Comparison of ENCODE assay signal across 1 cellular context in genomic region chr11:15192007-15192556, GRCh38.
TF ChIP-seq lines count a peak whose summit lies in the region.

No MANE protein-coding gene starts in this region.

TF ChIP-seq in A549, 52 proteins besides CTCF, POLR2A, EP300 and RAD21:
- no peak for TF ChIP-seq REST (IDR thresholded peaks at IDR 0.05)
- no peak for TF ChIP-seq BHLHE40 (IDR thresholded peaks at IDR 0.05; ENCODE audit: low read depth, low read length)
- no peak for TF ChIP-seq JUNB (IDR thresholded peaks at IDR 0.05)
- peak; percentile 23 for TF ChIP-seq MAFK (IDR thresholded peaks at IDR 0.05; ENCODE audit: partially characterized antibody)
- no peak for TF ChIP-seq FOXS1 (CRISPR knock-in tag; IDR thresholded peaks at IDR 0.05)
TF ChIP-seq in A549: peak in this region for 1.
